Comparison of ENCODE assay signal across 9 cellular contexts in the genomic region with DNA sequence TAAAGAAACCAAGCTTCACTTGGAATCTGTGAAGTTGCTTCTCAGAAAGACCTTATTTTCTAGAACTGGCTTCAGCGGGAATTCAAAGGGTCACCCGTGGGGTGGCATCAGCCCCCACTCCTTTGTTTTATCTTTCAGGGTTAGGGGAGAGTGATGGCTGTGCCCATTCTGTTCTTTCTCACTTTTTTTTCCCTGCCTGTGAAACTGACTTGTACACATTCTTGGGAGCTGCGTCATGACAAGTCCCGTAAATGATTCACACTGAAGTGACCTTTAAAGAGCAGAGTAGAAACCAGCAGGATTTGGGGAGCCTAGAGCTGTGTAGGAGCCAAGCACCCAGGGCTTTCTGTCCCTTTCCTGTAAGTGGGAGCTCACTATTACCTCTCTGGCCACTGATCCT. TPM values are rescaled to one million over a fixed set of nuclear protein-coding genes. Genes with fewer than 3 reads are reported as not detected.
DNase-seq lines count a peak whose midpoint lies in the region; ATAC-seq, FAIRE-seq and TF ChIP-seq lines count a peak whose summit lies in the region.
"Had no signal": no experiment of that assay in that cellular context is flagged by ENCODE, and none has a peak within 500 bp of the region (broad histone marks: within the 10 kb centered on the region; RNA-seq: fewer than 3 reads in every experiment).

No MANE protein-coding gene starts in this region.

- H3K36me3 Mint-ChIP-seq in activated CD4-positive, alpha-beta memory T cell treated with anti-CD3 and anti-CD28 coated beads for 36 hours = no peaks in the 10 kb centered on the region

- H3K4me3 Mint-ChIP-seq in activated CD4-positive, alpha-beta memory T cell treated with anti-CD3 and anti-CD28 coated beads for 36 hours = no peak overlapping the region

- intact Hi-C loops in activated CD4-positive, alpha-beta memory T cell treated with anti-CD3 and anti-CD28 coated beads for 36 hours (cut with micrococcal nuclease) = no loop called here

- H3K27ac Mint-ChIP-seq in activated CD4-positive, alpha-beta memory T cell treated with anti-CD3 and anti-CD28 coated beads for 36 hours = no peak overlapping the region

- WGBS in small intestine, 3 donors = 33 to 58% (median 42%) methylated on average over 4 of the region's 4 CpGs

- ATAC-seq in GM18870 (IDR thresholded peaks at IDR 0.05; ENCODE audit: unreplicated experiment) = no peak

- CTCF ChIA-PET in activated CD4-positive, alpha-beta memory T cell treated with anti-CD3 and anti-CD28 coated beads for 36 hours (lab: Charles Lee) = interaction anchor here (3.4 to 4.3 kb wide), 2 partner anchors 9 to 180 kb away, joined by 17 to 38 read pairs; no protein-coding TSS in a partner anchor

- H3K27me3 Mint-ChIP-seq in activated CD4-positive, alpha-beta memory T cell treated with anti-CD3 and anti-CD28 coated beads for 36 hours = no peaks in the 10 kb centered on the region

- no peaks in the 10 kb centered on the region for H3K27me3 ChIP-seq in small intestine (ENCODE audit: control insufficient read depth in 2 of 2, insufficient read depth in 2 of 2, low read length in 2 of 2)

- no peak for TF ChIP-seq POLR2A in H54 (IDR thresholded peaks at IDR 0.05; ENCODE audit: low read depth, low read length)

- peaks cover 0 to 11% of the 10 kb centered on the region in 2 donors for H3K36me3 ChIP-seq in small intestine (ENCODE audit: control insufficient read depth in 2 of 2, insufficient read depth in 2 of 2, low read length in 2 of 2)

- no peaks in the 10 kb centered on the region for H3K9me3 ChIP-seq in small intestine (ENCODE audit: control insufficient read depth, low read depth)

- H3K9me3 Mint-ChIP-seq in activated CD4-positive, alpha-beta memory T cell treated with anti-CD3 and anti-CD28 coated beads for 36 hours = no peaks in the 10 kb centered on the region

- POLR2A ChIA-PET in activated CD4-positive, alpha-beta memory T cell treated with anti-CD3 and anti-CD28 coated beads for 36 hours (lab: Charles Lee) = no interaction called here

- DNase-seq in H54 (ENCODE audit: insufficient read length, low spot score) (peak; percentile 51), astrocyte of the spinal cord (ENCODE audit: low read depth, low spot score) (peak; percentile 91), islet precursor cell (peak; percentile 89), small intestine (peak; percentile 44)
- no peak for DNase-seq in stimulated activated naive CD4-positive, alpha-beta T cell treated with Interleukin-2 at 50 U/mL for 16 hours (lab: John Stamatoyannopoulos, UW)
- no peak for DNase-seq in stimulated activated CD4-positive, alpha-beta T cell treated with anti-CD3 and anti-CD28 coated beads, Interleukin-12 subunit alpha, Interleukin-12 subunit beta, amount 100 ng/mL, for 4 hours
- no peak for DNase-seq in activated CD4-positive, alpha-beta memory T cell treated with anti-CD3 and anti-CD28 coated beads for 36 hours

- peaks cover 0 to 6% of the 10 kb centered on the region in 2 donors for H3K4me1 ChIP-seq in small intestine (ENCODE audit: control insufficient read depth in 2 of 2, insufficient read depth in 1 of 2, low read depth in 1 of 2, low read length in 1 of 2)

- FAIRE-seq in H54 (lab: Jason Lieb, UNC) = peak; percentile 84
- no peak for FAIRE-seq in small intestine (lab: Jason Lieb, UNC)

- TF ChIP-seq CTCF in astrocyte of the spinal cord (IDR thresholded peaks at IDR 0.05; ENCODE audit: low read depth, low read length) = no peak

- in situ Hi-C loops in astrocyte of the spinal cord (cut with HindIII; ENCODE audit: low sequenced_read_pairs) = no loop called here

- no peaks in the 10 kb centered on the region for H3K4me1 Mint-ChIP-seq in activated CD4-positive, alpha-beta memory T cell treated with anti-CD3 and anti-CD28 coated beads for 36 hours (ENCODE audit: low read depth)

- H3K27ac ChIP-seq in small intestine (ENCODE audit: low read depth in 1 of 2, low read length in 1 of 2) = peak overlapping the region in 1 of 2 donors; percentile 73

- H3K4me3 ChIP-seq in astrocyte of the spinal cord (ENCODE audit: low read depth, low read length) (no peak overlapping the region), small intestine (ENCODE audit: low read depth in 1 of 2, low read length in 2 of 2) (no peak overlapping the region)

RNA-seq across cellular contexts. Expression of a gene that starts 43.8 kb away (rescaled TPM):
- polyA plus RNA-seq in small intestine = 10 to 100 TPM in 2 of 3 donors, 1 to 10 TPM in 1; 9.5 to 28.3 (median 10.7) TPM
- total RNA-seq in activated CD4-positive, alpha-beta memory T cell treated with anti-CD3 and anti-CD28 coated beads for 36 hours = under 1 TPM; 0.10 to 0.21 TPM
- total RNA-seq: T-helper 2 cell treated with Interferon-gamma antibody and Interleukin-4, amounts not matched to agents 100 ng/mL and 5 ng/mL, for 36 hours had no signal

Comparison
In these comparisons a context has a peak if more than half of its experiments do, and no peak if none do; other contexts are left out.
1. DNase-seq: peak in H54 (single experiment), astrocyte of the spinal cord (single experiment), islet precursor cell (single experiment) and small intestine (single experiment); none in stimulated activated naive CD4-positive, alpha-beta T cell treated with Interleukin-2 at 50 U/mL for 16 hours (single experiment), stimulated activated CD4-positive, alpha-beta T cell treated with anti-CD3 and anti-CD28 coated beads, Interleukin-12 subunit alpha, Interleukin-12 subunit beta, amount 100 ng/mL, for 4 hours (single experiment) and activated CD4-positive, alpha-beta memory T cell treated with anti-CD3 and anti-CD28 coated beads for 36 hours (single experiment).